Comparison of ENCODE assay signal across 17 cellular contexts in genomic region chr2:37367310-37367709, GRCh38. TPM values are rescaled to one million over a fixed set of nuclear protein-coding genes. Genes with fewer than 3 reads are reported as not detected.
"Had no signal": no experiment of that assay in that cellular context is flagged by ENCODE, and none has a peak within 500 bp of the region (broad histone marks: within the 10 kb centered on the region; RNA-seq: fewer than 3 reads in every experiment).

No MANE protein-coding gene starts in this region.

- H3K27ac Mint-ChIP-seq: activated CD4-positive, alpha-beta memory T cell treated with anti-CD3 and anti-CD28 coated beads, Interleukin-2, amount 10 ng/mL, durations not matched to agents 7 days and 5 days; nephron; stimulated activated naive B cell treated with anti-CD40 and anti-IgM and Interleukin-4, amounts not matched to agents 10 μg/mL and 1 μg/mL and 100 μg/mL, for 72 hours; type B pancreatic cell had no signal

- H3K9me3 Mint-ChIP-seq: activated CD4-positive, alpha-beta memory T cell treated with anti-CD3 and anti-CD28 coated beads, Interleukin-2, amount 10 ng/mL, durations not matched to agents 7 days and 5 days; central memory CD8-positive, alpha-beta T cell; nephron; stimulated activated naive B cell treated with anti-CD40 and anti-IgM and Interleukin-4, amounts not matched to agents 10 μg/mL and 1 μg/mL and 100 μg/mL, for 72 hours; T-cell had no signal

- H3K27me3 Mint-ChIP-seq: central memory CD8-positive, alpha-beta T cell; type B pancreatic cell had no signal

- H3K4me3 ChIP-seq: esophagus squamous epithelium, SK-N-MC, skin epidermis had no signal

- DNase-seq: activated CD4-positive, alpha-beta memory T cell treated with anti-CD3 and anti-CD28 coated beads, Interleukin-2, amount 10 ng/mL, durations not matched to agents 7 days and 5 days; brain microvascular endothelial cell; cortex of kidney; effector CD8-positive, alpha-beta T cell; esophagus squamous epithelium; foreskin keratinocyte; glutamatergic neuron; kidney glomerular epithelial cell; mesenchymal stem cell; stimulated activated CD4-positive, alpha-beta T cell treated with anti-CD3 and anti-CD28 coated beads, Interleukin-4, amount 100 ng/mL, for 1 hour; stimulated activated naive B cell treated with anti-CD40 and anti-IgM and Interleukin-4, amounts not matched to agents 10 μg/mL and 1 μg/mL and 100 μg/mL, for 72 hours had no signal

- H3K36me3 Mint-ChIP-seq: T-cell, type B pancreatic cell had no signal

- H3K27ac ChIP-seq: brain microvascular endothelial cell, esophagus squamous epithelium, foreskin keratinocyte, SK-N-MC, skin epidermis had no signal

- ATAC-seq: foreskin keratinocyte had no signal

- H3K36me3 ChIP-seq: brain microvascular endothelial cell, esophagus squamous epithelium had no signal

- H3K4me3 Mint-ChIP-seq: activated CD4-positive, alpha-beta memory T cell treated with anti-CD3 and anti-CD28 coated beads, Interleukin-2, amount 10 ng/mL, durations not matched to agents 7 days and 5 days; central memory CD8-positive, alpha-beta T cell; nephron; type B pancreatic cell had no signal

- H3K4me1 Mint-ChIP-seq: nephron, T-cell had no signal

- H3K27me3 ChIP-seq: brain microvascular endothelial cell, esophagus squamous epithelium, foreskin keratinocyte had no signal

RNA-seq across cellular contexts. Expression of gene QPCT, which starts 22.9 kb away (rescaled TPM):
- total RNA-seq: activated CD4-positive, alpha-beta memory T cell treated with anti-CD3 and anti-CD28 coated beads, Interleukin-2, amount 10 ng/mL, durations not matched to agents 7 days and 5 days had no signal
